8 cellular contexts compared by ENCODE assay signal in genomic region chr3:51966941-51967383, GRCh38. TPM values are rescaled to one million over a fixed set of nuclear protein-coding genes. Genes with fewer than 3 reads are reported as not detected.
DNase-seq lines count a peak whose midpoint lies in the region; ATAC-seq and TF ChIP-seq lines count a peak whose summit lies in the region.

No MANE protein-coding gene starts in this region.

- H3K4me3 ChIP-seq in OCI-LY7 (ENCODE audit: low read depth, low read length, poor library complexity, severe bottlenecking) (peak overlapping the region; percentile 41), neuronal stem cell (ENCODE audit: low read length in 2 of 2) (peak overlapping the region; percentile 60 to 83)

- peak overlapping the region; percentile 27 for H2BK12ac ChIP-seq in neuronal stem cell (ENCODE audit: low read length)

- peak overlapping the region; percentile 96 for H2AK5ac ChIP-seq in neuronal stem cell (ENCODE audit: low read depth, low read length)

- H3K4ac ChIP-seq in neuronal stem cell (ENCODE audit: low read length), result peak overlapping the region; percentile 43

- no peak overlapping the region for H2BK5ac ChIP-seq in neuronal stem cell (ENCODE audit: low read length)

- POLR2A ChIA-PET in OCI-LY7 (lab: Charles Lee) (interaction anchor here (0.6 kb wide), 2 partner anchors 21 to 396 kb away, joined by 3 read pairs; no protein-coding TSS in a partner anchor), GM10248 (lab: Yijun Ruan, JAX) (interaction anchor here (0.6 kb wide), 1 partner anchor 183 kb away, joined by 3 read pairs; no protein-coding TSS in a partner anchor)

- peak; percentile 59 for DNase-seq in NCI-H82 (lab: John Stamatoyannopoulos, UW)
- no peak for DNase-seq in NCI-H82 treated with DMSO at 0.1 percent for 48 hours (lab: John Stamatoyannopoulos, UW; ENCODE audit: unreplicated experiment)
- DNase-seq in OCI-LY7 (ENCODE audit: low spot score), result no peak
- DNase-seq in epithelial cell of prostate (ENCODE audit: low read depth, low spot score), result no peak
- no peak for DNase-seq in neuronal stem cell (ENCODE audit: low spot score)
- no peak for DNase-seq in KG1 (lab: John Stamatoyannopoulos, UW)
- no peak for DNase-seq in GM10248 (ENCODE audit: extremely low spot score)

- H3K9me3 ChIP-seq in OCI-LY7 (ENCODE audit: low read length) (no peaks in the 10 kb centered on the region), neuronal stem cell (replicated peaks in 1 of 2; ENCODE audit: control insufficient read depth in 2 of 2, insufficient read depth in 1 of 2, low read depth in 1 of 2, low read length in 2 of 2) (peaks cover 0 to 2% of the 10 kb centered on the region in 2 donors)

- no peaks in the 10 kb centered on the region for H3K9me2 ChIP-seq in OCI-LY7 (ENCODE audit: insufficient read depth, low read length)

- H4K91ac ChIP-seq in neuronal stem cell (ENCODE audit: low read depth, low read length, poor library complexity), result no peak overlapping the region

- CTCF ChIA-PET in OCI-LY7 (lab: Charles Lee; ENCODE audit: unreplicated experiment) (no interaction called here), GM10248 (lab: Yijun Ruan, JAX) (interaction anchor here (1.5 to 6.0 kb wide), 2 partner anchors 16 to 25 kb away, joined by 3 to 40 read pairs; partner anchors contain the start of genes ACY1, PARP3 and RRP9)

- H3K36me3 ChIP-seq in OCI-LY7 (ENCODE audit: insufficient read depth, low read length) (no peaks in the 10 kb centered on the region), neuronal stem cell (replicated peaks in 1 of 2; ENCODE audit: control insufficient read depth in 2 of 2, insufficient read depth in 2 of 2, low read length in 2 of 2) (peaks cover 0 to 3% of the 10 kb centered on the region in 2 donors)

- no peaks in the 10 kb centered on the region for H3K27me3 ChIP-seq in neuronal stem cell (ENCODE audit: control insufficient read depth in 3 of 3, insufficient read depth in 3 of 3, low read depth in 1 of 3, low read length in 3 of 3)

- H3K79me2 ChIP-seq in OCI-LY7 (ENCODE audit: insufficient read depth, low read depth, low read length), result no peaks in the 10 kb centered on the region

- H3K27ac ChIP-seq in OCI-LY7 (ENCODE audit: low read depth, low read length, poor library complexity, severe bottlenecking) (no peak overlapping the region), epithelial cell of prostate (peak overlapping the region; percentile 34), neuronal stem cell (replicated peaks; ENCODE audit: low read length) (peak overlapping the region; percentile 67)

- ATAC-seq in HG03095 (IDR thresholded peaks at IDR 0.05; ENCODE audit: unreplicated experiment), result no peak

- no peaks in the 10 kb centered on the region for H4K20me1 ChIP-seq in OCI-LY7 (ENCODE audit: insufficient read depth, low read length)

- no peak overlapping the region for H4K8ac ChIP-seq in neuronal stem cell (ENCODE audit: low read depth, low read length)

- H3K79me1 ChIP-seq in neuronal stem cell (ENCODE audit: low read depth, low read length), result peaks cover 6% of the 10 kb centered on the region

- peak overlapping the region; percentile 90 for H3K9ac ChIP-seq in neuronal stem cell (ENCODE audit: low read depth, low read length, poor library complexity)

- H3K4me2 ChIP-seq in OCI-LY7 (ENCODE audit: low read length), result peak overlapping the region; percentile 30; the same call in 1 of the 2 replicates
- H3K4me2 ChIP-seq in neuronal stem cell (ENCODE audit: insufficient read depth, low read length, poor library complexity, severe bottlenecking), result peak overlapping the region; percentile 92

- H2AFZ ChIP-seq in OCI-LY7 (ENCODE audit: low read length), result no peak overlapping the region
- H2AFZ ChIP-seq in neuronal stem cell (ENCODE audit: low read length), result peak overlapping the region; percentile 82

- peak overlapping the region; percentile 13 for H2BK15ac ChIP-seq in neuronal stem cell (ENCODE audit: low read length)

- H3K4me1 ChIP-seq in OCI-LY7 (ENCODE audit: insufficient read depth, low read length, poor library complexity, severe bottlenecking) (peaks cover 10% of the 10 kb centered on the region), neuronal stem cell (ENCODE audit: control insufficient read depth in 2 of 2, insufficient read depth in 1 of 2, low read depth in 1 of 2, low read length in 2 of 2) (peaks cover 43 to 56% of the 10 kb centered on the region in 2 donors)

- intact Hi-C loops in OCI-LY7 (cut with micrococcal nuclease; ENCODE audit: unreplicated experiment), result no loop called here

- WGBS in neuronal stem cell (ENCODE audit: extremely low coverage in 2 of 2, insufficient read length in 2 of 2, insufficient replicate concordance in 1 of 2), 2 donors, result no CpG with 5 or more reads among the region's 33 CpGs

- no peak overlapping the region for H3K23ac ChIP-seq in neuronal stem cell (ENCODE audit: low read depth, low read length, poor library complexity)

- no TSS peak for BruUV-seq in OCI-LY7 (replicated peaks; lab: Mats Ljungman, UMichigan)

- H3K18ac ChIP-seq in neuronal stem cell (ENCODE audit: low read length), result peak overlapping the region; percentile 20

- TF ChIP-seq CTCF in OCI-LY7 (conservative IDR thresholded peaks at IDR 0.05; ENCODE audit: low read length) (no peak), GM10248 (IDR thresholded peaks at IDR 0.05; ENCODE audit: control extremely low read depth, extremely low read depth, low read depth, missing control alignments) (no peak)

- peak overlapping the region; percentile 77 for H3K14ac ChIP-seq in neuronal stem cell (ENCODE audit: low read length)

- peak overlapping the region; percentile 81 for H2BK120ac ChIP-seq in neuronal stem cell (ENCODE audit: low read depth, low read length)

RNA-seq across cellular contexts. Expression of gene PCBP4, which starts 0.3 kb away (rescaled TPM):
- total RNA-seq in OCI-LY7 (2014; rRNA removed; shearing (Covaris generic)), result 1.4 and 2.0 TPM in 2 replicates
- total RNA-seq in OCI-LY7 (2022), result 12.5 and 14.4 TPM in 2 replicates
- 68.8 TPM for polyA plus RNA-seq in neuronal stem cell (2013, experiment 1 of 2)
- polyA plus RNA-seq in neuronal stem cell (2013, experiment 2 of 2), result 66.4 TPM

RNA-seq across cellular contexts. Expression of gene ABHD14B, which starts 6.9 kb away (rescaled TPM):
- 11.3 and 16.1 TPM in 2 replicates for total RNA-seq in OCI-LY7 (2014; rRNA removed; shearing (Covaris generic))
- total RNA-seq in OCI-LY7 (2022), result 40.1 and 41.4 TPM in 2 replicates
- 4.3 TPM for polyA plus RNA-seq in neuronal stem cell (2013, experiment 1 of 2)
- 4.5 TPM for polyA plus RNA-seq in neuronal stem cell (2013, experiment 2 of 2)

RNA-seq across cellular contexts. Expression of gene ABHD14A, which starts 7.9 kb away (rescaled TPM):
- 3.7 and 7.5 TPM in 2 replicates for total RNA-seq in OCI-LY7 (2014; rRNA removed; shearing (Covaris generic))
- 8.9 and 10.5 TPM in 2 replicates for total RNA-seq in OCI-LY7 (2022)
- polyA plus RNA-seq in neuronal stem cell (2013, experiment 1 of 2), result 18.1 TPM
- 16.4 TPM for polyA plus RNA-seq in neuronal stem cell (2013, experiment 2 of 2)

RNA-seq across cellular contexts. Expression of gene GPR62, which starts 11.8 kb away (rescaled TPM):
- total RNA-seq in OCI-LY7 (2014; rRNA removed; shearing (Covaris generic)), result not detected in 2 replicates
- not detected in 2 replicates for total RNA-seq in OCI-LY7 (2022)
- polyA plus RNA-seq in neuronal stem cell (2013, experiment 1 of 2), result 0.06 TPM
- 0.07 TPM for polyA plus RNA-seq in neuronal stem cell (2013, experiment 2 of 2)

RNA-seq across cellular contexts. Expression of gene ACY1, which starts 16.4 kb away (rescaled TPM):
- 0.54 and 3.3 TPM in 2 replicates for total RNA-seq in OCI-LY7 (2014; rRNA removed; shearing (Covaris generic))
- 4.0 and 5.6 TPM in 2 replicates for total RNA-seq in OCI-LY7 (2022)
- 7.8 TPM for polyA plus RNA-seq in neuronal stem cell (2013, experiment 1 of 2)
- 7.4 TPM for polyA plus RNA-seq in neuronal stem cell (2013, experiment 2 of 2)
